8 cellular contexts compared by ENCODE assay signal in the genomic region with DNA sequence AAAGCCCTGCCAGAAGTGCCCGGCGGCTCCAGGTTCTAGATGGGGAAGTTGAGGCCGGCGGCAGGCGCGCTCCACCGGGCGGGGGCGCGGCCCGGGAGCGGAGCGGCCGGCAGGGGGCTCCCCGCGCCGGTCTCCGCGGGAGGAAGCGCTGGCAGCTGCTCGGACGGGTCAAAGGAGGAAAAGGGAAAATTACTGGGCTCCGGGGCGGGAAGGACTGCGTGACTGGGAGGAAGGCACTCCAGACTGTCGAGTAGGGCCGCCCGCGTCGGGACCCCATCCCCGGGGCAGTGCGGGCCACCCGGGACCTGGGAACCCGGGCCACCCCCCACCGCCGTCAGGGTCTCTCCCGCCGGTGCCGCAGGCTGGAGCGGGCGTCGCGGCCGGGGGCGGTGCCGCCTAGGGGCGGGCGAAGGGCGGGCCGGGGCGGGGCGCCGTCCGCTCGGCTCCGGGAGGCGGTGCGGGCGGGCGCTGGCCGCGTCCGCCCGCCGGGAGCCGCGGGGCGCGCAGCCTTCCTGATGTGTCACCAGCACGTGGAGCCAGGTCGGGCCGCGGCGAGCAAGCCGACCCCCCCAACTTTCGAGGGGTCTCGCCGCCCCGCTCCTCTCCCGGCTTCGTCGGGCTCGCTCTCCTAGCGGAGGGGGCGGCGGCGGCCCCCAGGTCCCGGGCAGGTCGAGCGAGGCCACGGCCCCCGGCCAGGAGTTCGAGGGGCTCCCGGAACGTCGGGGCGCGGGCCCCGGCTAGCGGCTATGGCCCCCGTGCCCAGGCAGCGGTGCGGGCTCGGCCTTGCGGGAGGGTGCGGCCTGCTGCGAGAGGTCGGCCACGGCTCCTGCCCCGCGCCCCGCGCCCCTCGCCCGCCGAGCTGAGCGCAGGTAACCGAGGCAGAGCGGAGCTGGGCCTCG.
DNase-seq lines count a peak whose midpoint lies in the region; ATAC-seq and TF ChIP-seq lines count a peak whose summit lies in the region.

No MANE protein-coding gene starts in this region.

- H3K4me3 ChIP-seq in epithelial cell of esophagus (ENCODE audit: low read length): peak overlapping the region; percentile 58

- DNase-seq in GM10266 (ENCODE audit: extremely low spot score) (peak; percentile 90), NOMO-1 treated with DMSO at 0.1 percent for 48 hours (lab: John Stamatoyannopoulos, UW; ENCODE audit: unreplicated experiment) (peak; percentile 75), activated T-cell treated with anti-CD3 and anti-CD28 coated beads for 4 hours (peak; percentile 47), epithelial cell of esophagus (ENCODE audit: low read depth) (peak; percentile 77), midbrain (lab: John Stamatoyannopoulos, UW) (peak; percentile 64)
- peak; percentile 27 to 30 for DNase-seq in stimulated activated CD8-positive, alpha-beta memory T cell treated with anti-CD3 and anti-CD28 coated beads, Interleukin-2, amount 100 ng/mL, for 1 hour (ENCODE audit: low read depth in 2 of 2)

- ATAC-seq in HG03175 (IDR thresholded peaks at IDR 0.05; ENCODE audit: unreplicated experiment) (peak; percentile 66), GM21360 (IDR thresholded peaks at IDR 0.05; ENCODE audit: unreplicated experiment) (no peak)

- TF ChIP-seq CTCF in GM10266 (IDR thresholded peaks at IDR 0.05; ENCODE audit: control insufficient read depth, insufficient read depth, low read depth, missing control alignments) (peak; percentile 79), epithelial cell of esophagus (IDR thresholded peaks at IDR 0.05; ENCODE audit: insufficient read depth, low read depth, low read length, missing control alignments) (peak; percentile 37)

Comparison
In these comparisons a context has a peak if more than half of its experiments do, and no peak if none do; other contexts are left out.
1. DNase-seq: peak in every context shown above with its lines; median percentile 90 in GM10266; 77 in epithelial cell of esophagus; 75 in NOMO-1 treated with DMSO at 0.1 percent for 48 hours; 64 in midbrain; 47 in activated T-cell treated with anti-CD3 and anti-CD28 coated beads for 4 hours; 28 in stimulated activated CD8-positive, alpha-beta memory T cell treated with anti-CD3 and anti-CD28 coated beads, Interleukin-2, amount 100 ng/mL, for 1 hour.